8 cellular contexts compared by ENCODE assay signal in genomic region chr7:73519867-73520672, GRCh38. TPM values are rescaled to one million over a fixed set of nuclear protein-coding genes. Genes with fewer than 3 reads are reported as not detected.
A peak's percentile ranks its signal among the peaks of the same experiment; 100 is the strongest.
DNase-seq lines count a peak whose midpoint lies in the region; ATAC-seq and TF ChIP-seq lines count a peak whose summit lies in the region.

No MANE protein-coding gene starts in this region.

- H3K4me1 ChIP-seq in right atrium auricular region = peaks cover 0 to 49% of the 10 kb centered on the region in 2 donors
- H3K4me1 ChIP-seq in skeletal muscle tissue (ENCODE audit: control insufficient read depth in 3 of 3, insufficient read depth in 3 of 3, low read length in 3 of 3) = peaks cover 27 to 32% (median 31%) of the 10 kb centered on the region in 3 donors

- peaks cover 24% of the 10 kb centered on the region for H3K36me3 Mint-ChIP-seq in activated T-cell treated with anti-CD3 and anti-CD28 coated beads, Interleukin-2, amount 50 U/mL, for 4 hours (ENCODE audit: insufficient read depth)

- peak overlapping the region; percentile 91 to 96 for H3K4me3 ChIP-seq in right atrium auricular region
- H3K4me3 ChIP-seq in skeletal muscle tissue (ENCODE audit: low read length in 3 of 3) = peak overlapping the region; percentile 56 to 86 (median 64)

- H3K27me3 ChIP-seq in right atrium auricular region (no peaks in the 10 kb centered on the region), skeletal muscle tissue (ENCODE audit: control insufficient read depth in 3 of 3, insufficient read depth in 3 of 3, low read length in 3 of 3) (no peaks in the 10 kb centered on the region)

- H3K36me3 ChIP-seq in right atrium auricular region (peaks cover 6% of the 10 kb centered on the region), skeletal muscle tissue (ENCODE audit: control insufficient read depth in 3 of 3, insufficient read depth in 3 of 3, low read length in 3 of 3) (peaks cover 5 to 10% (median 7%) of the 10 kb centered on the region in 3 donors)

- no peaks in the 10 kb centered on the region for H3K9me3 Mint-ChIP-seq in activated T-cell treated with anti-CD3 and anti-CD28 coated beads, Interleukin-2, amount 50 U/mL, for 4 hours

- peak overlapping the region; percentile 48 to 87 (median 79) for H3K9ac ChIP-seq in skeletal muscle tissue (ENCODE audit: low read depth in 1 of 3, low read length in 3 of 3)

- no peaks in the 10 kb centered on the region for H3K27me3 Mint-ChIP-seq in activated T-cell treated with anti-CD3 and anti-CD28 coated beads, Interleukin-2, amount 50 U/mL, for 4 hours (ENCODE audit: low read depth)

- H3K9me3 ChIP-seq in right atrium auricular region (no peaks in the 10 kb centered on the region), skeletal muscle tissue (ENCODE audit: control insufficient read depth in 3 of 3, low read length in 3 of 3) (no peaks in the 10 kb centered on the region)

- peaks cover 56% of the 10 kb centered on the region for H3K4me1 Mint-ChIP-seq in activated T-cell treated with anti-CD3 and anti-CD28 coated beads, Interleukin-2, amount 50 U/mL, for 4 hours (ENCODE audit: low read depth)

- peak overlapping the region; percentile 97 for H3K4me3 Mint-ChIP-seq in activated T-cell treated with anti-CD3 and anti-CD28 coated beads, Interleukin-2, amount 50 U/mL, for 4 hours

- ATAC-seq in activated T-cell treated with anti-CD3 and anti-CD28 coated beads, Interleukin-2, amount 50 U/mL, for 4 hours = no peak

- peak; percentile 37 for DNase-seq in activated naive CD4-positive, alpha-beta T cell treated with Interleukin-2 at 50 U/mL for 16 hours
- no peak for DNase-seq in activated naive CD4-positive, alpha-beta T cell (lab: John Stamatoyannopoulos, UW)
- peak; percentile 19 for DNase-seq in activated T-cell treated with anti-CD3 and anti-CD28 coated beads, Interleukin-2, amount 50 U/mL, for 4 hours
- DNase-seq in right atrium auricular region (ENCODE audit: low spot score) (no peak), DMS153 treated with DMSO at 0.1 percent for 48 hours (lab: John Stamatoyannopoulos, UW; ENCODE audit: unreplicated experiment) (no peak), NCI-H1048 (lab: John Stamatoyannopoulos, UW) (no peak), A172 (ENCODE audit: low spot score) (no peak)

- no peak for TF ChIP-seq CTCF in right atrium auricular region (IDR thresholded peaks at IDR 0.05)

- H3K27ac ChIP-seq in right atrium auricular region (peak overlapping the region; percentile 87 to 92), skeletal muscle tissue (ENCODE audit: low read depth, low read length) (peak overlapping the region; percentile 86)

RNA-seq across cellular contexts. Expression of gene BAZ1B, which starts 2.0 kb away (rescaled TPM):
- total RNA-seq in activated T-cell treated with anti-CD3 and anti-CD28 coated beads, Interleukin-2, amount 50 U/mL, for 4 hours = 10 to 100 TPM; 86.5 to 93.5 (median 93.3) TPM
- total RNA-seq in right atrium auricular region (10 to 100 TPM; 29.0 to 37.7 TPM), skeletal muscle tissue (38.1 TPM)
- total RNA-seq in A172 (2014; rRNA removed; shearing (Covaris generic)) = 123 and 148 TPM in 2 replicates

RNA-seq across cellular contexts. Expression of gene BCL7B, which starts 37.4 kb away (rescaled TPM):
- 10 to 100 TPM; 74.8 to 76.3 (median 74.9) TPM for total RNA-seq in activated T-cell treated with anti-CD3 and anti-CD28 coated beads, Interleukin-2, amount 50 U/mL, for 4 hours
- total RNA-seq in right atrium auricular region (100 to 1,000 TPM; 108 to 128 TPM), skeletal muscle tissue (6.8 TPM)
- total RNA-seq in A172 (2014; rRNA removed; shearing (Covaris generic)) = 50.5 and 65.2 TPM in 2 replicates

RNA-seq across cellular contexts. Expression of gene TBL2, which starts 58.3 kb away (rescaled TPM):
- total RNA-seq in activated T-cell treated with anti-CD3 and anti-CD28 coated beads, Interleukin-2, amount 50 U/mL, for 4 hours = 10 to 100 TPM; 34.0 to 42.6 (median 42.1) TPM
- total RNA-seq in right atrium auricular region (10 to 100 TPM; 20.5 to 28.3 TPM), skeletal muscle tissue (54.8 TPM)
- total RNA-seq in A172 (2014; rRNA removed; shearing (Covaris generic)) = 53.0 and 70.7 TPM in 2 replicates

Comparison
In these comparisons a context has a peak if more than half of its experiments do, and no peak if none do; other contexts are left out.
1. DNase-seq: peak in activated naive CD4-positive, alpha-beta T cell treated with Interleukin-2 at 50 U/mL for 16 hours (single experiment) and activated T-cell treated with anti-CD3 and anti-CD28 coated beads, Interleukin-2, amount 50 U/mL, for 4 hours (single experiment); none in activated naive CD4-positive, alpha-beta T cell (0 of 4), right atrium auricular region (single experiment), DMS153 treated with DMSO at 0.1 percent for 48 hours (single experiment), NCI-H1048 (single experiment) and A172 (single experiment).